Comparison of ENCODE assay signal across 11 cellular contexts in genomic region chr2:233152541-233152940, GRCh38.
DNase-seq lines count a peak whose midpoint lies in the region; ATAC-seq, FAIRE-seq and TF ChIP-seq lines count a peak whose summit lies in the region.
"Had no signal": no experiment of that assay in that cellular context is flagged by ENCODE, and none has a peak within 500 bp of the region (broad histone marks: within the 10 kb centered on the region; RNA-seq: fewer than 3 reads in every experiment).

No MANE protein-coding gene starts in this region.

- intact Hi-C loops in cardiac septum (cut with DNase I): no loop called here

- TF ChIP-seq CTCF in omental fat pad (IDR thresholded peaks at IDR 0.05): no peak

- no peaks in the 10 kb centered on the region for H3K27me3 Mint-ChIP-seq in activated naive CD4-positive, alpha-beta T cell treated with anti-CD3 and anti-CD28 coated beads, Interleukin-2, amount 50 U/mL, for 24 hours
- H3K27me3 Mint-ChIP-seq in activated naive CD8-positive, alpha-beta T cell treated with anti-CD3 and anti-CD28 coated beads, Interleukin-2, amount 50 U/mL, for 24 hours: no peaks in the 10 kb centered on the region

- no peaks in the 10 kb centered on the region for H3K9me3 Mint-ChIP-seq in activated naive CD4-positive, alpha-beta T cell treated with anti-CD3 and anti-CD28 coated beads, Interleukin-2, amount 50 U/mL, for 24 hours
- H3K9me3 Mint-ChIP-seq in activated naive CD8-positive, alpha-beta T cell treated with anti-CD3 and anti-CD28 coated beads, Interleukin-2, amount 50 U/mL, for 24 hours: no peaks in the 10 kb centered on the region

- ATAC-seq in activated naive CD8-positive, alpha-beta T cell treated with anti-CD3 and anti-CD28 coated beads, Interleukin-2, amount 50 U/mL, for 24 hours: no peak
- no peak for ATAC-seq in omental fat pad (ENCODE audit: low FRiP score)

- H3K4me1 Mint-ChIP-seq in activated naive CD4-positive, alpha-beta T cell treated with anti-CD3 and anti-CD28 coated beads, Interleukin-2, amount 50 U/mL, for 24 hours: no peaks in the 10 kb centered on the region
- peaks cover 2% of the 10 kb centered on the region for H3K4me1 Mint-ChIP-seq in activated naive CD8-positive, alpha-beta T cell treated with anti-CD3 and anti-CD28 coated beads, Interleukin-2, amount 50 U/mL, for 24 hours

- no peak for FAIRE-seq in GM12892 (lab: Jason Lieb, UNC)
- FAIRE-seq: frontal cortex had no signal

- TF ChIP-seq POLR2A in GM12892 (IDR thresholded peaks at IDR 0.05; ENCODE audit: low read depth, low read length): no peak

- H3K4me3 Mint-ChIP-seq in activated naive CD4-positive, alpha-beta T cell treated with anti-CD3 and anti-CD28 coated beads, Interleukin-2, amount 50 U/mL, for 24 hours: no peak overlapping the region
- no peak overlapping the region for H3K4me3 Mint-ChIP-seq in activated naive CD8-positive, alpha-beta T cell treated with anti-CD3 and anti-CD28 coated beads, Interleukin-2, amount 50 U/mL, for 24 hours

- DNase-seq in activated naive CD4-positive, alpha-beta T cell (lab: John Stamatoyannopoulos, UW): no peak
- no peak for DNase-seq in activated naive CD8-positive, alpha-beta T cell treated with anti-CD3 and anti-CD28 coated beads, Interleukin-2, amount 50 U/mL, for 24 hours
- DNase-seq in cardiac septum (ENCODE audit: low spot score): peak; percentile 82
- peak; percentile 31 for DNase-seq in superior temporal gyrus (ENCODE audit: extremely low spot score)
- DNase-seq in omental fat pad (ENCODE audit: low spot score): no peak
- DNase-seq in NCI-H146 (lab: John Stamatoyannopoulos, UW): no peak
- no peak for DNase-seq in GM12892 (ENCODE audit: insufficient read length)
- DNase-seq: activated CD4-positive, CD25-positive, alpha-beta regulatory T cell; mucosa of descending colon had no signal

- peak overlapping the region; percentile 68 for H3K27ac Mint-ChIP-seq in activated naive CD4-positive, alpha-beta T cell treated with anti-CD3 and anti-CD28 coated beads, Interleukin-2, amount 50 U/mL, for 24 hours
- H3K27ac Mint-ChIP-seq in activated naive CD8-positive, alpha-beta T cell treated with anti-CD3 and anti-CD28 coated beads, Interleukin-2, amount 50 U/mL, for 24 hours: peak overlapping the region; percentile 18

- peaks cover 26% of the 10 kb centered on the region for H3K36me3 Mint-ChIP-seq in activated naive CD4-positive, alpha-beta T cell treated with anti-CD3 and anti-CD28 coated beads, Interleukin-2, amount 50 U/mL, for 24 hours
- H3K36me3 Mint-ChIP-seq in activated naive CD8-positive, alpha-beta T cell treated with anti-CD3 and anti-CD28 coated beads, Interleukin-2, amount 50 U/mL, for 24 hours (ENCODE audit: low read depth): peaks cover 42% of the 10 kb centered on the region

Comparison
In these comparisons a context has a peak if more than half of its experiments do, and no peak if none do; other contexts are left out.
1. DNase-seq: peak in cardiac septum (single experiment) and superior temporal gyrus (single experiment); none in activated naive CD4-positive, alpha-beta T cell (0 of 4), activated naive CD8-positive, alpha-beta T cell treated with anti-CD3 and anti-CD28 coated beads, Interleukin-2, amount 50 U/mL, for 24 hours (single experiment), omental fat pad (single experiment), NCI-H146 (single experiment) and GM12892 (single experiment).